8 cellular contexts compared by ENCODE assay signal in the genomic region with DNA sequence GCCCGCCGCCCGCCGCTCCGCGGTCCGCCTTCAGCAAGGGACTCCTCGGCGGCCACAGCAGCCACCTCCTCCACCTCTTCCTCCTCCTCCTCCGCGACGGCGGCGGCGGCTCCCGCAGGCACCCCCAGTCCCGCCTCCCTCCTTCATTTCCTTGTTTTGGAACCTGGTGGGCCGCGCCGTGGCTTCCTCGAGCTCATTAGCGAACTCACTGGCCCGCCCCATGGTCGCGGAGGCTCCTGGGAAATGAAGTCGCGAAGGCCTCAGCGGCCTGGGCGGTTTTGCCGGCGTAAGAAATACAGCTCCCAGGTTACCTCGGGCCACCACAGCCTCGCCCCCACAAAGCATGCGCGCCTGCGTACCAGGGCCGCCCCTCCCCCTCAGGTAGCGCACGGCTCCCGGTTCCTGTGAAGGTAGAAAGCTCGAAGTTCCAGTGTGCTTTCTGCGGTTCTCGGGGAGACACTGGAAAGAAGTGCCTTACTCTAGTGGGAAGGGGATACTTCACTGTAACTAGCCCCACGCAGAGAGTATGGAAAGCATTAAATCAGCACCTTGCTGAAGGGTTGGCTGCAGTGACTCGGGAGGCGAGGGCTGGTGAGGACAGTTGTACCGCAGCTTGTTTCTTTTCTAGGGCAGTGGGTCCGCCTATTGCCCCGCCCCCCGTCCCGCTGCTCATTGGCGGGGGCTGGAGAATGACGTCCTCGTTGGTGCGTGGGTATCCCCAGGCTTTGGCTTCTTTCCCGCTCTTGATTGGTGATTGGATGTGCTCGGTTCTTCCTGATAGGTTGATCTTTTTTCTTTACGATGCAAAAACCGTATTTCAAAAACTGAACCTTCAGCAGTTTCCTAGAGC. TPM values are rescaled to one million over a fixed set of nuclear protein-coding genes. Genes with fewer than 3 reads are reported as not detected.
DNase-seq lines count a peak whose midpoint lies in the region; ATAC-seq, FAIRE-seq and TF ChIP-seq lines count a peak whose summit lies in the region.

A gene (minus strand): TSS at position 210 of the 850 bp plus-strand sequence. CDS start 333 bp downstream, outside the sequence.

- H4K20me1 ChIP-seq in OCI-LY7 (ENCODE audit: insufficient read depth, low read length) = peaks cover 13% of the 10 kb centered on the region; the same call in 1 of the 2 replicates

- peaks cover 41% of the 10 kb centered on the region for H3K4me1 ChIP-seq in OCI-LY7 (ENCODE audit: insufficient read depth, low read length, poor library complexity, severe bottlenecking)

- POLR2A ChIA-PET in OCI-LY7 (lab: Charles Lee) = interaction anchor here (0.6 to 4.9 kb wide), 29 partner anchors 8 to 1779 kb away, joined by 3 to 69 read pairs (median 4); a partner anchor contains a TSS

- BruUV-seq in OCI-LY7 (replicated peaks; lab: Mats Ljungman, UMichigan) = no TSS peak

- H3K4me2 ChIP-seq in OCI-LY7 (ENCODE audit: low read length) = peak within 1 kb of the TSS; percentile 97

- intact Hi-C loops in OCI-LY7 (cut with micrococcal nuclease; ENCODE audit: unreplicated experiment) = loop anchor here (1.0 to 10.0 kb wide), 5 partner anchors 59 to 669 kb away; a partner anchor contains a TSS

- H3K4me3 ChIP-seq in OCI-LY7 (ENCODE audit: low read depth, low read length, poor library complexity, severe bottlenecking) = peak within 1 kb of the TSS; percentile 78

- H3K9me2 ChIP-seq in OCI-LY7 (ENCODE audit: insufficient read depth, low read length) = no peaks in the 10 kb centered on the region

- peak; percentile 74 for ATAC-seq in GM21526 (IDR thresholded peaks at IDR 0.05; ENCODE audit: low FRiP score, unreplicated experiment)

- H3K9me3 ChIP-seq in OCI-LY7 (ENCODE audit: low read length) = no peaks in the 10 kb centered on the region

- H3K27ac ChIP-seq in OCI-LY7 (ENCODE audit: low read depth, low read length, poor library complexity, severe bottlenecking) = peak within 1 kb of the TSS; percentile 87

- peak; percentile 64 for FAIRE-seq in D721Med (lab: Jason Lieb, UNC)

- H3K79me2 ChIP-seq in OCI-LY7 (ENCODE audit: insufficient read depth, low read depth, low read length) = peaks cover 53% of the 10 kb centered on the region

- TF ChIP-seq CTCF in D721Med (IDR thresholded peaks at IDR 0.05; ENCODE audit: insufficient read depth, missing control alignments) (no peak), OCI-LY7 (conservative IDR thresholded peaks at IDR 0.05; ENCODE audit: low read length) (no peak)

- no peaks in the 10 kb centered on the region for H3K36me3 ChIP-seq in OCI-LY7 (ENCODE audit: insufficient read depth, low read length)

- H2AFZ ChIP-seq in OCI-LY7 (ENCODE audit: low read length) = peak within 1 kb of the TSS; percentile 92

- DNase-seq in D721Med (ENCODE audit: insufficient read length, low spot score) (peak; percentile 76), HuH-7.5 (ENCODE audit: low spot score) (peak; percentile 96), OCI-LY7 (ENCODE audit: low spot score) (peak; percentile 99), activated T-cell treated with anti-CD3 and anti-CD28 coated beads for 24 hours (ENCODE audit: low read depth) (peak; percentile 96), epidermal melanocyte (ENCODE audit: insufficient read length, low spot score) (peak; percentile 94), middle frontal gyrus (ENCODE audit: extremely low spot score, low spot score) (peak; percentile 96)
- peak; percentile 95 to 96 for DNase-seq in stimulated activated CD8-positive, alpha-beta memory T cell treated with anti-CD3 and anti-CD28 coated beads, Interleukin-2, amount 100 ng/mL, for 48 hours (ENCODE audit: low read depth in 2 of 2)

- CTCF ChIA-PET in OCI-LY7 (lab: Charles Lee; ENCODE audit: unreplicated experiment) = interaction anchor here (0.6 to 0.9 kb wide), 3 partner anchors 13 to 168 kb away, joined by 3 to 5 read pairs (median 3); no protein-coding TSS in a partner anchor

RNA-seq across cellular contexts. Expression of the gene that starts here (rescaled TPM):
- 15.4 and 16.3 TPM in 2 replicates for total RNA-seq in OCI-LY7 (2014; rRNA removed; shearing (Covaris generic))
- total RNA-seq in OCI-LY7 (2022) = 35.6 and 40.8 TPM in 2 replicates

Comparison
In these comparisons a context has a peak if more than half of its experiments do, and no peak if none do; other contexts are left out.
1. Peak in every context shown above with its lines: DNase-seq, ATAC-seq, H3K4me3 ChIP-seq and H3K27ac ChIP-seq.